8 cellular contexts compared by ENCODE assay signal in genomic region chr14:99230271-99231141, GRCh38. TPM values are rescaled to one million over a fixed set of nuclear protein-coding genes. Genes with fewer than 3 reads are reported as not detected.
A peak's percentile ranks its signal among the peaks of the same experiment; 100 is the strongest.
DNase-seq lines count a peak whose midpoint lies in the region; ATAC-seq lines count a peak whose summit lies in the region.

No MANE protein-coding gene starts in this region.

- H3K4me1 Mint-ChIP-seq in effector memory CD8-positive, alpha-beta T cell (ENCODE audit: low read depth in 2 of 2) = peaks cover 86 to 88% of the 10 kb centered on the region in 2 donors

- H3K36me3 Mint-ChIP-seq in effector memory CD8-positive, alpha-beta T cell (ENCODE audit: insufficient read depth) = peaks cover 97% of the 10 kb centered on the region

- H3K9me3 Mint-ChIP-seq in effector memory CD8-positive, alpha-beta T cell = no peaks in the 10 kb centered on the region

- DNase-seq in H4 (ENCODE audit: low spot score) = peak; percentile 70
- peak; percentile 77 to 86 for DNase-seq in activated CD4-positive, alpha-beta T cell treated with anti-CD3 and anti-CD28 coated beads, Interleukin-2, amount 50 U/mL, for 48 hours
- DNase-seq in effector memory CD8-positive, alpha-beta T cell = peak; percentile 83 to 87 (median 84)
- peak; percentile 57 to 64 for DNase-seq in stimulated activated CD4-positive, alpha-beta T cell treated with anti-CD3 and anti-CD28 coated beads, Interleukin-1b, Interleukin-23, amount 100 ng/mL, for 4 hours (ENCODE audit: low read depth in 2 of 2)
- no peak for DNase-seq in left lobe of liver (ENCODE audit: low spot score)
- DNase-seq in cerebellar nuclear complex (lab: John Stamatoyannopoulos, UW) = no peak

- peak overlapping the region; percentile 81 to 99 for H3K4me3 Mint-ChIP-seq in effector memory CD8-positive, alpha-beta T cell

- H3K27ac Mint-ChIP-seq in effector memory CD8-positive, alpha-beta T cell = peak overlapping the region; percentile 99

- ATAC-seq in effector memory CD8-positive, alpha-beta T cell (replicated peaks) = peak; percentile 75
- no peak for ATAC-seq in left lobe of liver
- no peak for ATAC-seq in GM21723 (IDR thresholded peaks at IDR 0.05; ENCODE audit: unreplicated experiment)
- no peak for ATAC-seq in GM21825 (IDR thresholded peaks at IDR 0.05; ENCODE audit: unreplicated experiment)

- no peaks in the 10 kb centered on the region for H3K27me3 Mint-ChIP-seq in effector memory CD8-positive, alpha-beta T cell

RNA-seq across cellular contexts. Expression of gene BCL11B, which starts 41.5 kb away (rescaled TPM):
- total RNA-seq in H4 (2014; rRNA removed; shearing (Covaris generic)) = 0.90 and 1.4 TPM in 2 replicates
- 0.43 TPM for total RNA-seq in left lobe of liver

Comparison
In these comparisons a context has a peak if more than half of its experiments do, and no peak if none do; other contexts are left out.
1. DNase-seq: peak in H4 (single experiment), activated CD4-positive, alpha-beta T cell treated with anti-CD3 and anti-CD28 coated beads, Interleukin-2, amount 50 U/mL, for 48 hours (2 of 2), effector memory CD8-positive, alpha-beta T cell (3 of 3) and stimulated activated CD4-positive, alpha-beta T cell treated with anti-CD3 and anti-CD28 coated beads, Interleukin-1b, Interleukin-23, amount 100 ng/mL, for 4 hours (2 of 2); none in left lobe of liver (single experiment) and cerebellar nuclear complex (0 of 2).